Comparison of ENCODE assay signal across 12 cellular contexts in the genomic region with DNA sequence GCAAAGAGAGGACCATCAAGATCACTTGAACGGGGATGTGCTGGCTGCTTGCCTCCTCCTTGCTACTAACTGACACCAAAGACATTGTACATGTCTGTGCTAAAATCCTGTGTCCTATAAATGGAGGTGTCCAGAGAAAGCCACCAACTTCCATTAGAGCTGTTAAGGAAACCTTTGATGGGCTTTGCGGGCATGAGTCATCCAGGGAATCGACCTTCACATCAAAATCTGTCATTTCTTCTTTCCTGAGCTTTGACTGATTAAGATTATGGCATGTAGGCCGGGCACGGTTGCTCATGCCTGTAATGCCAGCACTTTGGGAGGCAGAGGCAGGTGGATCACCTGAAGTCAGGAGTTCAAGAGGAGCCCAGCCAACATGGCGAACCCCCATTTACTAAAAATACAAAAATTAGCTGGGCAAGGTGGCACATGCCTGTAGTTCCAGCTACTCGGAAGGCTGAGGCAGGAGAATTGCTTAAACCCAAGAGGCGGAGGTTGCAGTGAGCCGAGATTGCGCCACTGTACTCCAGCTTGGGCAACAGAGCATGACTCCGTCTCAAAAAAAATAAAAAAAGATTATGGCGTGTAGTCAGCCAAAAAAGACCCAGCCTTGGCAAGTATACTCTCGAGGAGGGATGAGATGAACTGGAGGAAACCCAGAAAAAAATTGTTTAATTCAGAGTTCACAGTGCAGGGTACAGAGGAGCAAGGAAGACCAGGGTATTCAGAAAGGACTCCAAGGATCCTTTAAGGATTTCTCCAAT.
A peak's percentile ranks its signal among the peaks of the same experiment; 100 is the strongest.
DNase-seq lines count a peak whose midpoint lies in the region; ATAC-seq and TF ChIP-seq lines count a peak whose summit lies in the region.
"Had no signal": no experiment of that assay in that cellular context is flagged by ENCODE, and none has a peak within 500 bp of the region (broad histone marks: within the 10 kb centered on the region; RNA-seq: fewer than 3 reads in every experiment).

No MANE protein-coding gene starts in this region.

- peak overlapping the region; percentile 84 for H3K4me2 ChIP-seq in BLaER1

- H3K4me1 ChIP-seq in BLaER1 = peaks cover 72% of the 10 kb centered on the region

- H3K9ac ChIP-seq in BLaER1 = peak overlapping the region; percentile 7; the same call in 1 of the 2 replicates

- TF ChIP-seq CTCF in epithelial cell of esophagus (IDR thresholded peaks at IDR 0.05; ENCODE audit: insufficient read depth, low read depth, low read length, missing control alignments) (no peak), nephron progenitor cell (IDR thresholded peaks at IDR 0.05) (no peak), GM13977 (IDR thresholded peaks at IDR 0.05; ENCODE audit: extremely low read depth, insufficient read depth, missing control alignments) (no peak)

- no peak overlapping the region for H3K4me3 Mint-ChIP-seq in nephron progenitor cell
- H3K4me3 Mint-ChIP-seq: activated CD8-positive, alpha-beta T cell treated with anti-CD3 and anti-CD28 coated beads for 36 hours had no signal

- no peaks in the 10 kb centered on the region for H3K27me3 Mint-ChIP-seq in nephron progenitor cell (ENCODE audit: low read depth, poor library complexity)
- H3K27me3 Mint-ChIP-seq: activated CD8-positive, alpha-beta T cell treated with anti-CD3 and anti-CD28 coated beads for 36 hours had no signal

- in situ Hi-C loops in GM13977 (cut with MboI; ENCODE audit: low pct_unique_long_range_greater_than_20kb, low sequenced_read_pairs, unreplicated experiment) = loop anchor here (10.0 kb wide), 1 partner anchor 116 kb away; the partner anchor contains the start of gene CABLES1

- H3K27me3 ChIP-seq in BLaER1 = no peaks in the 10 kb centered on the region

- peaks cover 21% of the 10 kb centered on the region for H3K9me3 Mint-ChIP-seq in nephron progenitor cell
- H3K9me3 Mint-ChIP-seq: activated CD8-positive, alpha-beta T cell treated with anti-CD3 and anti-CD28 coated beads for 36 hours had no signal

- no peak for ATAC-seq in HG02678 (IDR thresholded peaks at IDR 0.05; ENCODE audit: unreplicated experiment)
- ATAC-seq in GM21528 (IDR thresholded peaks at IDR 0.05; ENCODE audit: low FRiP score, unreplicated experiment) = no peak
- ATAC-seq: activated CD8-positive, alpha-beta T cell treated with anti-CD3 and anti-CD28 coated beads for 36 hours had no signal

- H3K9me3 ChIP-seq in BLaER1 = peaks cover 47% of the 10 kb centered on the region

- peak overlapping the region; percentile 87 for H3K27ac Mint-ChIP-seq in nephron progenitor cell
- H3K27ac Mint-ChIP-seq: activated CD8-positive, alpha-beta T cell treated with anti-CD3 and anti-CD28 coated beads for 36 hours had no signal

- DNase-seq in NCI-H446 treated with DMSO at 0.1 percent for 48 hours (lab: John Stamatoyannopoulos, UW) = peak; percentile 13
- peak; percentile 22 for DNase-seq in epithelial cell of esophagus (ENCODE audit: low read depth)
- no peak for DNase-seq in nephron progenitor cell
- no peak for DNase-seq in retina
- DNase-seq in GM13977 (ENCODE audit: low spot score) = no peak
- DNase-seq: activated CD8-positive, alpha-beta T cell treated with anti-CD3 and anti-CD28 coated beads for 36 hours; NCI-H2081; stimulated activated CD4-positive, alpha-beta T cell treated with anti-CD3 and anti-CD28 coated beads, Interleukin-15, amount 100 ng/mL, for 24 hours; stimulated activated CD8-positive, alpha-beta memory T cell treated with anti-CD3 and anti-CD28 coated beads, Interleukin-4, amount 100 ng/mL, for 48 hours had no signal

- no peaks in the 10 kb centered on the region for H4K20me1 ChIP-seq in BLaER1

- H3K27ac ChIP-seq in BLaER1 = peak overlapping the region; percentile 72

- H3K36me3 Mint-ChIP-seq in nephron progenitor cell (ENCODE audit: low read depth) = peaks cover 97% of the 10 kb centered on the region

- H3K4me3 ChIP-seq in BLaER1 = no peak overlapping the region
- H3K4me3 ChIP-seq in epithelial cell of esophagus (ENCODE audit: low read length) = no peak overlapping the region

- peaks cover 3% of the 10 kb centered on the region for H3K4me1 Mint-ChIP-seq in nephron progenitor cell

- H3K36me3 ChIP-seq in BLaER1 = peaks cover 35% of the 10 kb centered on the region; the same call in 1 of the 2 replicates

Comparison
In these comparisons a context has a peak if more than half of its experiments do, and no peak if none do; other contexts are left out.
1. DNase-seq: peak in NCI-H446 treated with DMSO at 0.1 percent for 48 hours (single experiment) and epithelial cell of esophagus (single experiment); none in nephron progenitor cell (single experiment), retina (single experiment) and GM13977 (single experiment).